24 cellular contexts compared by ENCODE assay signal in genomic region chrX:7448123-7448522, GRCh38.
"Had no signal": no experiment of that assay in that cellular context is flagged by ENCODE, and none has a peak within 500 bp of the region (broad histone marks: within the 10 kb centered on the region; RNA-seq: fewer than 3 reads in every experiment).

No MANE protein-coding gene starts in this region.

- DNase-seq: activated CD4-positive, alpha-beta T cell treated with anti-CD3 and anti-CD28 coated beads, Interleukin-2, amount 10 ng/mL, durations not matched to agents 7 days and 5 days; activated CD8-positive, alpha-beta T cell treated with anti-CD3 and anti-CD28 coated beads for 36 hours; activated gamma-delta T cell treated with Interleukin-2 at 50 U/mL for 16 hours; activated naive CD4-positive, alpha-beta T cell treated with anti-CD3 and anti-CD28 coated beads, Interleukin-2, amount 50 U/mL, for 16 hours; activated T-cell treated with anti-CD3 and anti-CD28 coated beads, Interleukin-2, amount 50 U/mL, for 4 hours; amniotic stem cell; central memory CD4-positive, alpha-beta T cell; endodermal cell; foreskin fibroblast; heart right ventricle; naive thymus-derived CD4-positive, alpha-beta T cell; ovary; retina; sigmoid colon; small intestine; stimulated activated CD4-positive, alpha-beta T cell treated with anti-CD3 and anti-CD28 coated beads, Interleukin-4, amount 100 ng/mL, for 24 hours; WERI-Rb-1 had no signal

- H3K4me3 ChIP-seq: breast epithelium, heart right ventricle, ovary, prostate gland, sigmoid colon, vagina had no signal

- H3K27me3 ChIP-seq: breast epithelium, heart right ventricle, ovary, sigmoid colon, vagina had no signal

- H3K27ac ChIP-seq: breast epithelium, heart right ventricle, ovary, prostate gland, sigmoid colon, vagina, WERI-Rb-1 had no signal

- ATAC-seq: activated CD4-positive, CD25-positive, alpha-beta regulatory T cell treated with anti-CD3 and anti-CD28 coated beads, Interleukin-2, amount 50 U/mL, for 24 hours; activated CD8-positive, alpha-beta T cell treated with anti-CD3 and anti-CD28 coated beads for 36 hours; activated T-cell treated with anti-CD3 and anti-CD28 coated beads, Interleukin-2, amount 50 U/mL, for 4 hours; activated T-helper 17 cell treated with anti-CD3 and anti-CD28 coated beads, Interleukin-2, amount 50 U/mL, for 72 hours; esophagus mucosa; heart right ventricle; naive thymus-derived CD4-positive, alpha-beta T cell; stimulated activated effector memory CD8-positive, alpha-beta T cell treated with anti-CD3 and anti-CD28 coated beads, Interleukin-12 subunit alpha, Interleukin-12 subunit beta, amount 100 ng/mL, for 72 hours had no signal
